21 cellular contexts compared by ENCODE assay signal in the genomic region with DNA sequence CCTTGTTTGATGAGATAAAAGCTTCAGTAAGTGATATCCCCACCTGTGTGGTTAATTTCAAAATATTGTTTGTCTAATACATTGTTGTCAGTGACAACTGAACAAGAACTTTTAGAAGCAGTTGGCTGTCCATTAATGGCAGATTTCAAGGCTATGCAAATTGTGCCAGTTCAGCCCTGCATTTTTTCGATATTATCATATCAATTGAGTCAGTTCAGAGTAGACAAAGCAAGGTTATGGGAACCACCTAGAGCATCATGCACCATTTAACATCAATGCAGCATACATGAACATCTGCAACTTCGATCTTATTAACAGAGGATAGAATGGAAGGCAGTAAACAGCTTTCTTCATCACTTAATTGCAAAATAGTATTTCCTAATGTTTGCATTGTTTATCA.
DNase-seq lines count a peak whose midpoint lies in the region; ATAC-seq and TF ChIP-seq lines count a peak whose summit lies in the region.
"Had no signal": no experiment of that assay in that cellular context is flagged by ENCODE, and none has a peak within 500 bp of the region (broad histone marks: within the 10 kb centered on the region; RNA-seq: fewer than 3 reads in every experiment).

No MANE protein-coding gene starts in this region.

- H3K9me3 ChIP-seq in HAP-1: no peaks in the 10 kb centered on the region
- no peaks in the 10 kb centered on the region for H3K9me3 ChIP-seq in neural cell (ENCODE audit: low read length)

- H3K9ac ChIP-seq in neural cell (ENCODE audit: low read length): no peak overlapping the region
- H3K9ac ChIP-seq: SK-N-SH had no signal

- no peaks in the 10 kb centered on the region for H3K9me2 ChIP-seq in neural cell (ENCODE audit: insufficient read depth, low read length)
- H3K9me2 ChIP-seq: SK-N-SH had no signal

- H2AFZ ChIP-seq in neural cell (ENCODE audit: low read depth, low read length): no peak overlapping the region

- H3K4me1 ChIP-seq in HAP-1: peaks cover 18% of the 10 kb centered on the region

- TF ChIP-seq RAD21 in neural cell (conservative IDR thresholded peaks at IDR 0.05): no peak

- H3K36me3 ChIP-seq in HAP-1 (replicated peaks) (no peaks in the 10 kb centered on the region), neural cell (ENCODE audit: insufficient read depth, low read length) (no peaks in the 10 kb centered on the region)
- H3K36me3 ChIP-seq: MG63 had no signal

- H3K27me3 ChIP-seq in HAP-1 (ENCODE audit: low read depth) (no peaks in the 10 kb centered on the region), neural cell (ENCODE audit: insufficient read depth, low read depth, low read length) (no peaks in the 10 kb centered on the region)
- H3K27me3 ChIP-seq: MG63 had no signal

- no peak for TF ChIP-seq CTCF in neural cell (IDR thresholded peaks at IDR 0.05; ENCODE audit: poor library complexity, severe bottlenecking)

- H3K4me2 ChIP-seq in neural cell (ENCODE audit: low read length): no peak overlapping the region
- H3K4me2 ChIP-seq: SK-N-SH had no signal

- no peak for ATAC-seq in stimulated activated naive CD8-positive, alpha-beta T cell treated with anti-CD3 and anti-CD28 coated beads, Interleukin-15, Interleukin-2, amounts not matched to agents 100 U/mL and 50 U/mL, for 24 hours
- ATAC-seq: CD8-positive, alpha-beta T cell; GM12878; Panc1; T-cell had no signal

- in situ Hi-C loops in HAP-1 (cut with MboI; ENCODE audit: low sequenced_read_pairs): no loop called here

- H4K20me1 ChIP-seq in neural cell (ENCODE audit: insufficient read depth): no peaks in the 10 kb centered on the region

- no peak for TF ChIP-seq EP300 in neural cell (conservative IDR thresholded peaks at IDR 0.05; ENCODE audit: poor library complexity, severe bottlenecking)

- no peaks in the 10 kb centered on the region for H3K79me2 ChIP-seq in neural cell (replicated peaks; ENCODE audit: insufficient read depth, low read length)

- peak; percentile 3 for DNase-seq in NCI-H2107 treated with DMSO at 0.1 percent for 48 hours (lab: John Stamatoyannopoulos, UW; ENCODE audit: unreplicated experiment)
- no peak for DNase-seq in NCI-H2107 (lab: John Stamatoyannopoulos, UW)
- peak; percentile 51 to 93 for DNase-seq in HAP-1 (ENCODE audit: low spot score in 2 of 2)
- DNase-seq in NCI-H748 (lab: John Stamatoyannopoulos, UW; ENCODE audit: unreplicated experiment): peak; percentile 80
- DNase-seq in stimulated activated naive CD8-positive, alpha-beta T cell treated with anti-CD3 and anti-CD28 coated beads, Interleukin-15, Interleukin-2, amounts not matched to agents 100 U/mL and 50 U/mL, for 24 hours: no peak
- no peak for DNase-seq in HuH-7 (ENCODE audit: low spot score)
- no peak for DNase-seq in SW480 (ENCODE audit: low spot score)
- DNase-seq: AML-193; C1 segment of cervical spinal cord; CD8-positive, alpha-beta T cell; DND-41; MG63; NCI-H1694; NCI-H226; NCI-H524 treated with DMSO at 0.1 percent for 48 hours; SIG-M5; SK-N-SH; T-cell had no signal

- H3F3A ChIP-seq in neural cell (ENCODE audit: insufficient read depth, low read length, poor library complexity, severe bottlenecking): no peaks in the 10 kb centered on the region

- H3K4me3 ChIP-seq in HAP-1: no peak overlapping the region
- H3K4me3 ChIP-seq in neural cell (ENCODE audit: low read length): no peak overlapping the region
- H3K4me3 ChIP-seq: GM12878, MG63 had no signal

- peak overlapping the region; percentile 31 for H3K27ac ChIP-seq in neural cell (ENCODE audit: low read length)

TF ChIP-seq in neural cell, 6 proteins besides CTCF, POLR2A, EP300 and RAD21:
- TF ChIP-seq EZH2 (IDR thresholded peaks at IDR 0.05; ENCODE audit: borderline replicate concordance, insufficient read depth, low read length, poor library complexity, severe bottlenecking) (no peak), MXI1 (conservative IDR thresholded peaks at IDR 0.05; ENCODE audit: poor library complexity, severe bottlenecking) (no peak), SMC3 (conservative IDR thresholded peaks at IDR 0.05; ENCODE audit: poor library complexity) (no peak), POLR2AphosphoS5 (IDR thresholded peaks at IDR 0.05) (no peak), TAF1 (IDR thresholded peaks at IDR 0.05; ENCODE audit: low read depth) (no peak)
- TF ChIP-seq, protein P1, sequence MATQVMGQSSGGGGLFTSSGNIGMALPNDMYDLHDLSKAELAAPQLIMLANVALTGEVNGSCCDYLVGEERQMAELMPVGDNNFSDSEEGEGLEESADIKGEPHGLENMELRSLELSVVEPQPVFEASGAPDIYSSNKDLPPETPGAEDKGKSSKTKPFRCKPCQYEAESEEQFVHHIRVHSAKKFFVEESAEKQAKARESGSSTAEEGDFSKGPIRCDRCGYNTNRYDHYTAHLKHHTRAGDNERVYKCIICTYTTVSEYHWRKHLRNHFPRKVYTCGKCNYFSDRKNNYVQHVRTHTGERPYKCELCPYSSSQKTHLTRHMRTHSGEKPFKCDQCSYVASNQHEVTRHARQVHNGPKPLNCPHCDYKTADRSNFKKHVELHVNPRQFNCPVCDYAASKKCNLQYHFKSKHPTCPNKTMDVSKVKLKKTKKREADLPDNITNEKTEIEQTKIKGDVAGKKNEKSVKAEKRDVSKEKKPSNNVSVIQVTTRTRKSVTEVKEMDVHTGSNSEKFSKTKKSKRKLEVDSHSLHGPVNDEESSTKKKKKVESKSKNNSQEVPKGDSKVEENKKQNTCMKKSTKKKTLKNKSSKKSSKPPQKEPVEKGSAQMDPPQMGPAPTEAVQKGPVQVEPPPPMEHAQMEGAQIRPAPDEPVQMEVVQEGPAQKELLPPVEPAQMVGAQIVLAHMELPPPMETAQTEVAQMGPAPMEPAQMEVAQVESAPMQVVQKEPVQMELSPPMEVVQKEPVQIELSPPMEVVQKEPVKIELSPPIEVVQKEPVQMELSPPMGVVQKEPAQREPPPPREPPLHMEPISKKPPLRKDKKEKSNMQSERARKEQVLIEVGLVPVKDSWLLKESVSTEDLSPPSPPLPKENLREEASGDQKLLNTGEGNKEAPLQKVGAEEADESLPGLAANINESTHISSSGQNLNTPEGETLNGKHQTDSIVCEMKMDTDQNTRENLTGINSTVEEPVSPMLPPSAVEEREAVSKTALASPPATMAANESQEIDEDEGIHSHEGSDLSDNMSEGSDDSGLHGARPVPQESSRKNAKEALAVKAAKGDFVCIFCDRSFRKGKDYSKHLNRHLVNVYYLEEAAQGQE (IDR thresholded peaks at IDR 0.05; ENCODE audit: borderline replicate concordance): no peak

Comparison
In these comparisons a context has a peak if more than half of its experiments do, and no peak if none do; other contexts are left out.
1. DNase-seq: peak in NCI-H2107 treated with DMSO at 0.1 percent for 48 hours (single experiment), HAP-1 (2 of 2) and NCI-H748 (single experiment); none in NCI-H2107 (single experiment), stimulated activated naive CD8-positive, alpha-beta T cell treated with anti-CD3 and anti-CD28 coated beads, Interleukin-15, Interleukin-2, amounts not matched to agents 100 U/mL and 50 U/mL, for 24 hours (single experiment), HuH-7 (single experiment) and SW480 (single experiment).